ENCODE assay signal across 10 cellular contexts in genomic region chr3:16183601-16184270, GRCh38. TPM values are rescaled to one million over a fixed set of nuclear protein-coding genes. Genes with fewer than 3 reads are reported as not detected.
DNase-seq lines count a peak whose midpoint lies in the region; ATAC-seq and TF ChIP-seq lines count a peak whose summit lies in the region.
"Had no signal": no experiment of that assay in that cellular context is flagged by ENCODE, and none has a peak within 500 bp of the region (broad histone marks: within the 10 kb centered on the region; RNA-seq: fewer than 3 reads in every experiment).

No MANE protein-coding gene starts in this region.

- peak; percentile 79 for DNase-seq in AG04449 (ENCODE audit: low read depth, low spot score)
- DNase-seq in MG63 = peak; percentile 59
- peak; percentile 91 for DNase-seq in choroid plexus epithelial cell (ENCODE audit: low read depth)
- peak; percentile 90 for DNase-seq in iris pigment epithelial cell (ENCODE audit: low read depth)
- no peak for DNase-seq in NCI-H1092 (lab: John Stamatoyannopoulos, UW)
- DNase-seq in putamen (ENCODE audit: low spot score) = no peak
- DNase-seq: activated CD4-positive, alpha-beta T cell treated with anti-CD3 and anti-CD28 coated beads for 48 hours had no signal

- CTCF ChIA-PET in AG04449 (lab: Yijun Ruan, JAX) = interaction anchor here (0.7 to 18.2 kb wide), 12 partner anchors 8 to 368 kb away, joined by 3 to 364 read pairs (median 5); partner anchors contain the start of gene GALNT15

- no peaks in the 10 kb centered on the region for H3K36me3 ChIP-seq in MG63

- POLR2A ChIA-PET in AG04449 (lab: Yijun Ruan, JAX) = interaction anchor here (0.6 to 1.1 kb wide), 2 partner anchors 53 to 154 kb away, joined by 3 read pairs; no protein-coding TSS in a partner anchor

- no peak for TF ChIP-seq CTCF in AG04449 (IDR thresholded peaks at IDR 0.05; ENCODE audit: insufficient read depth, low read length, missing control alignments)
- no peak for TF ChIP-seq CTCF in choroid plexus epithelial cell (conservative IDR thresholded peaks at IDR 0.05; ENCODE audit: low read depth, low read length)

- H3K4me3 ChIP-seq in AG04449 (ENCODE audit: low read depth, low read length) (no peak overlapping the region), MG63 (no peak overlapping the region), choroid plexus epithelial cell (ENCODE audit: low read depth, low read length) (no peak overlapping the region)

- no peaks in the 10 kb centered on the region for H3K27me3 ChIP-seq in MG63

- no peaks in the 10 kb centered on the region for H3K9me3 ChIP-seq in MG63

- ATAC-seq in GM21737 (IDR thresholded peaks at IDR 0.05; ENCODE audit: unreplicated experiment) (no peak), HG02870 (IDR thresholded peaks at IDR 0.05; ENCODE audit: unreplicated experiment) (no peak)

RNA-seq across cellular contexts. Expression of gene GALNT15, which starts 9.3 kb away (rescaled TPM):
- total RNA-seq in MG63 (2014; rRNA removed; shearing (Covaris generic); ENCODE audit: low replicate concordance) = not detected in 2 replicates
- total RNA-seq: neural crest cell had no signal

Comparison
In these comparisons a context has a peak if more than half of its experiments do, and no peak if none do; other contexts are left out.
1. DNase-seq: peak in AG04449 (single experiment), MG63 (single experiment), choroid plexus epithelial cell (single experiment) and iris pigment epithelial cell (single experiment); none in NCI-H1092 (single experiment) and putamen (single experiment).